In the genomic region with DNA sequence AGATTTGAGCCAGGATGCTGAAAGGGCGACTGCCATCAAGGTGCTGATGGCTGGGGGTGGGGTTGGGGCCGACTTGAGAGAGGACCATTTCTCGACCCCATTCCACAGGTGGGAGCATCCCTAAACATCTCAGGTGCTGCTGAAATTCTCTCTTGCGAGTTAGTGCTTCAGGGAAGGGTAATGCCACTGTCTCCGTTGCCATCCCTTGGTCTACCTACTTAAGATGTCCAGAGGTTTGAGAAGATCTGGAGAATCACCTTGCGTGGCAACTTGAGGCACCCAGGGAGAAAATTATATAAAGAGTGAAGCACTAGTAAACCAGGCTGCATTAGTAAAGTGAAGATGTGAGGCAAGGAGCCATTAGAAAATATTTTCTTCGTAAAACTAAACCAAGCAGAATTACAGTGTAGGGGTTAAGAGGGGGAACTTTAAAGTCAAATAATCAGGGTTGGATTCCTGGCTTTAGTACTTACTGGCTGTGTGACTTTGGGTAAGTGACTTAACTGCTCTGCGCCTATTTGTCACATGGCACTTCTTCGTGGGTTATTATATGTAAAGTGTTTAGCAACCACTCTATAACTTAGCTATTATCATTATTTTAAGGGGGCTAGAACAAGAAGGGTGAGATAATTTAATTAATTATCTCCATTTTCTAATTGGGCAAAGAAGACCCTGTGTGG, we compare ENCODE assay signal across 8 cellular contexts. TPM values are rescaled to one million over a fixed set of nuclear protein-coding genes. Genes with fewer than 3 reads are reported as not detected.
DNase-seq lines count a peak whose midpoint lies in the region; ATAC-seq, FAIRE-seq and TF ChIP-seq lines count a peak whose summit lies in the region.

No MANE protein-coding gene starts in this region.

- ATAC-seq in gastroesophageal sphincter (no peak), HG02970 (IDR thresholded peaks at IDR 0.05; ENCODE audit: low FRiP score, unreplicated experiment) (no peak)
- ATAC-seq in activated CD4-positive, CD25-positive, alpha-beta regulatory T cell treated with anti-CD3 and anti-CD28 coated beads, Interleukin-2, amount 50 U/mL, for 24 hours = no peak

- H3K4me3 ChIP-seq in gastroesophageal sphincter = peak overlapping the region; percentile 66 to 88
- peak overlapping the region; percentile 97 for H3K4me3 ChIP-seq in skeletal muscle satellite cell (ENCODE audit: low read length)

- peak overlapping the region; percentile 97 for H3K9ac ChIP-seq in skeletal muscle satellite cell (ENCODE audit: low read depth, low read length)

- H3K27me3 ChIP-seq in gastroesophageal sphincter = no peaks in the 10 kb centered on the region
- H3K27me3 ChIP-seq in skeletal muscle satellite cell (ENCODE audit: control insufficient read depth, insufficient read depth, low read length) = peaks cover 2% of the 10 kb centered on the region

- DNase-seq in GM12892 (ENCODE audit: insufficient read length) (no peak), HPDE6-E6E7 (ENCODE audit: extremely low spot score) (no peak)
- DNase-seq in T-helper 2 cell treated with Interferon-gamma antibody and Interleukin-4, amounts not matched to agents 5 μg/mL and 100 μg/mL, for 36 hours (ENCODE audit: low spot score) = no peak
- no peak for DNase-seq in stimulated activated CD4-positive, alpha-beta T cell treated with anti-CD3 and anti-CD28 coated beads, Interleukin-2, amount 100 ng/mL, for 24 hours

- peaks cover 11% of the 10 kb centered on the region for H3K9me3 Mint-ChIP-seq in T-helper 2 cell treated with Interferon-gamma antibody and Interleukin-4, amounts not matched to agents 5 μg/mL and 100 μg/mL, for 36 hours

- peak; percentile 88 for FAIRE-seq in GM12892 (lab: Jason Lieb, UNC)

- 27 to 66% methylated on average over 4 of the region's 9 CpGs for WGBS in gastroesophageal sphincter (ENCODE audit: low coverage in 1 of 2), 2 donors

- peaks cover 66% of the 10 kb centered on the region for H3K4me1 Mint-ChIP-seq in T-helper 2 cell treated with Interferon-gamma antibody and Interleukin-4, amounts not matched to agents 5 μg/mL and 100 μg/mL, for 36 hours (ENCODE audit: low read depth)

- no peaks in the 10 kb centered on the region for H3K36me3 ChIP-seq in gastroesophageal sphincter
- H3K36me3 ChIP-seq in skeletal muscle satellite cell (ENCODE audit: insufficient read depth, low read length) = no peaks in the 10 kb centered on the region

- no peak; the same call in 1 of the 2 replicates for TF ChIP-seq POLR2A in GM12892 (IDR thresholded peaks at IDR 0.05; ENCODE audit: low read depth, low read length)
- no peak for TF ChIP-seq POLR2A in gastroesophageal sphincter (IDR thresholded peaks at IDR 0.05)

- no peaks in the 10 kb centered on the region for H3K9me3 ChIP-seq in gastroesophageal sphincter
- H3K9me3 ChIP-seq in skeletal muscle satellite cell (replicated peaks; ENCODE audit: low read length) = no peaks in the 10 kb centered on the region

- peaks cover 8% of the 10 kb centered on the region for H3K36me3 Mint-ChIP-seq in T-helper 2 cell treated with Interferon-gamma antibody and Interleukin-4, amounts not matched to agents 5 μg/mL and 100 μg/mL, for 36 hours (ENCODE audit: low read depth)

- peak overlapping the region; percentile 97 for H3K4me3 Mint-ChIP-seq in T-helper 2 cell treated with Interferon-gamma antibody and Interleukin-4, amounts not matched to agents 5 μg/mL and 100 μg/mL, for 36 hours

- no peak for TF ChIP-seq CTCF in gastroesophageal sphincter (IDR thresholded peaks at IDR 0.05)

- TF ChIP-seq EP300 in gastroesophageal sphincter (IDR thresholded peaks at IDR 0.05) = no peak

- H3K27me3 Mint-ChIP-seq in T-helper 2 cell treated with Interferon-gamma antibody and Interleukin-4, amounts not matched to agents 5 μg/mL and 100 μg/mL, for 36 hours (ENCODE audit: low read depth) = no peaks in the 10 kb centered on the region

- H3K4me1 ChIP-seq in gastroesophageal sphincter (peaks cover 7 to 58% (median 29%) of the 10 kb centered on the region in 3 donors), skeletal muscle satellite cell (ENCODE audit: control insufficient read depth, insufficient read depth, low read length) (peaks cover 43% of the 10 kb centered on the region)

- H3K27ac ChIP-seq in gastroesophageal sphincter = peak overlapping the region; percentile 15 to 96 (median 89)

- peak overlapping the region; percentile 73 for H3K27ac Mint-ChIP-seq in T-helper 2 cell treated with Interferon-gamma antibody and Interleukin-4, amounts not matched to agents 5 μg/mL and 100 μg/mL, for 36 hours

- H3K4me2 ChIP-seq in skeletal muscle satellite cell (ENCODE audit: low read length) = peak overlapping the region; percentile 97

RNA-seq across cellular contexts. Expression of gene RFTN1, which starts 0.7 kb away (rescaled TPM):
- 163 TPM for polyA plus RNA-seq in GM12892 (2012; ENCODE audit: missing spikeins)
- 100 to 1,000 TPM in 1 of 4 donors, 10 to 100 TPM in 3; 30.6 to 110 (median 68.2) TPM for total RNA-seq in gastroesophageal sphincter
- 34.3 and 35.5 TPM in 2 replicates for total RNA-seq in skeletal muscle satellite cell (2012; rRNA removed)
